1 cellular context compared by ENCODE assay signal in genomic region chr21:35578350-35578782, GRCh38.
TF ChIP-seq lines count a peak whose summit lies in the region.

No MANE protein-coding gene starts in this region.

TF ChIP-seq in HEK293, 187 proteins besides CTCF, POLR2A, EP300 and RAD21 (continued from another document and continues in another):
- TF ChIP-seq AEBP2 (tag by site-specific recombination; IDR thresholded peaks at IDR 0.05; ENCODE audit: borderline replicate concordance) (no peak), ZBTB8A (tag by site-specific recombination; IDR thresholded peaks at IDR 0.05) (peak; percentile 37; the same call in 1 of the 2 replicates), KLF17 (tag by site-specific recombination; IDR thresholded peaks at IDR 0.05) (no peak), ZNF184 (tag by site-specific recombination; IDR thresholded peaks at IDR 0.05) (0 out of 2 replicates have a peak, but pooled peaks have one; percentile 60), ZNF112 (tag by site-specific recombination; IDR thresholded peaks at IDR 0.05) (no peak), ZNF624 (tag by site-specific recombination; IDR thresholded peaks at IDR 0.05) (0 out of 2 replicates have a peak, but pooled peaks have one; percentile 71), KLF10 (tag by site-specific recombination; IDR thresholded peaks at IDR 0.05) (peak; percentile 70), HOXD13 (CRISPR knock-in tag; IDR thresholded peaks at IDR 0.05; ENCODE audit: borderline replicate concordance) (peak; percentile 88), ZNF2 (tag by site-specific recombination; IDR thresholded peaks at IDR 0.05) (no peak), ZFP3 (tag by site-specific recombination; IDR thresholded peaks at IDR 0.05; ENCODE audit: low read depth) (no peak), SCRT2 (tag by site-specific recombination; IDR thresholded peaks at IDR 0.05) (0 out of 2 replicates have a peak, but pooled peaks have one; percentile 33), TSHZ1 (tag by site-specific recombination; IDR thresholded peaks at IDR 0.05; ENCODE audit: borderline replicate concordance) (no peak), ZNF707 (tag by site-specific recombination; IDR thresholded peaks at IDR 0.05) (no peak), ZNF639 (tag by site-specific recombination; IDR thresholded peaks at IDR 0.05) (peak; percentile 79; the same call in 1 of the 2 replicates), ZFHX2 (tag by site-specific recombination; conservative IDR thresholded peaks at IDR 0.05) (peak; percentile 52), ZEB2 (tag by site-specific recombination; IDR thresholded peaks at IDR 0.05) (peak; percentile 81), ZNF488 (tag by site-specific recombination; IDR thresholded peaks at IDR 0.05) (no peak), ZNF660 (tag by site-specific recombination; IDR thresholded peaks at IDR 0.05) (0 out of 2 replicates have a peak, but pooled peaks have one; percentile 31), YY2 (tag by site-specific recombination; IDR thresholded peaks at IDR 0.05) (peak; percentile 68; the same call in 1 of the 2 replicates), GLI2 (tag by site-specific recombination; IDR thresholded peaks at IDR 0.05; ENCODE audit: borderline replicate concordance, low read depth) (peak; percentile 65; the same call in 1 of the 2 replicates), SP3 (tag by site-specific recombination; IDR thresholded peaks at IDR 0.05) (no peak), INSM2 (tag by site-specific recombination; IDR thresholded peaks at IDR 0.05) (peak; percentile 60; the same call in 1 of the 2 replicates), PRDM2 (tag by site-specific recombination; IDR thresholded peaks at IDR 0.05; ENCODE audit: borderline replicate concordance) (no peak), ZNF214 (tag by site-specific recombination; IDR thresholded peaks at IDR 0.05; ENCODE audit: borderline replicate concordance) (no peak), ZNF26 (tag by site-specific recombination; IDR thresholded peaks at IDR 0.05) (peak; percentile 9; the same call in 1 of the 2 replicates), ZNF175 (tag by site-specific recombination; IDR thresholded peaks at IDR 0.05) (no peak), WT1 (tag by site-specific recombination; IDR thresholded peaks at IDR 0.05) (no peak), ZNF704 (tag by site-specific recombination; IDR thresholded peaks at IDR 0.05) (no peak), GLIS1 (tag by site-specific recombination; IDR thresholded peaks at IDR 0.05) (no peak), ZBTB6 (tag by site-specific recombination; IDR thresholded peaks at IDR 0.05) (peak; percentile 45; the same call in 1 of the 2 replicates), ATF2 (tag by site-specific recombination; IDR thresholded peaks at IDR 0.05; ENCODE audit: low read depth) (no peak), ZSCAN23 (tag by site-specific recombination; IDR thresholded peaks at IDR 0.05) (0 out of 2 replicates have a peak, but pooled peaks have one; percentile 37), ZNF843 (tag by site-specific recombination; IDR thresholded peaks at IDR 0.05) (peak; percentile 81; the same call in 1 of the 2 replicates), EGR2 (tag by site-specific recombination; IDR thresholded peaks at IDR 0.05; ENCODE audit: low read depth) (0 out of 2 replicates have a peak, but pooled peaks have one; percentile 11)
